Comparison of ENCODE assay signal across 8 cellular contexts in genomic region chr4:83456184-83456501, GRCh38. TPM values are rescaled to one million over a fixed set of nuclear protein-coding genes. Genes with fewer than 3 reads are reported as not detected.
DNase-seq lines count a peak whose midpoint lies in the region; ATAC-seq, FAIRE-seq and TF ChIP-seq lines count a peak whose summit lies in the region.

No MANE protein-coding gene starts in this region.

- H3K27me3 ChIP-seq in BLaER1 treated with 17β-estradiol and CSF1 and Interleukin-3, amounts not matched to agents 10 nM and 100 nM, result no peaks in the 10 kb centered on the region
- H3K27me3 ChIP-seq in OCI-LY1 (ENCODE audit: insufficient read depth, low read length) (no peaks in the 10 kb centered on the region), H1 (replicated peaks in 1 of 4; ENCODE audit: control insufficient read depth in 3 of 4, extremely low read depth in 1 of 4, insufficient read depth in 3 of 4, low read length in 3 of 4) (no peaks in the 10 kb centered on the region), neural cell (ENCODE audit: insufficient read depth, low read depth, low read length) (no peaks in the 10 kb centered on the region)

- H3K9me2 ChIP-seq in OCI-LY1 (ENCODE audit: low read depth, low read length), result no peaks in the 10 kb centered on the region
- H3K9me2 ChIP-seq in neural cell (ENCODE audit: insufficient read depth, low read length), result no peaks in the 10 kb centered on the region

- H2BK15ac ChIP-seq in H1 (ENCODE audit: low read length), result no peak overlapping the region

- H3K79me2 ChIP-seq in OCI-LY1 (ENCODE audit: insufficient read depth, low read length) (peaks cover 26% of the 10 kb centered on the region), H1 (ENCODE audit: control insufficient read depth in 1 of 2, insufficient read depth in 2 of 2, low read length in 2 of 2) (peaks cover 0 to 32% of the 10 kb centered on the region in 2 experiments; a peak in 3 of 4 replicates), neural cell (replicated peaks; ENCODE audit: insufficient read depth, low read length) (peaks cover 25% of the 10 kb centered on the region)

- peak overlapping the region; percentile 33 for H4K5ac ChIP-seq in H1 (ENCODE audit: insufficient read length, low read depth, low read length)

- peaks cover 0 to 8% (median 0%) of the 10 kb centered on the region in 11 experiments; a peak in 2 of 22 replicates for H4K20me1 ChIP-seq in BLaER1 treated with 17β-estradiol and CSF1 and Interleukin-3, amounts not matched to agents 10 nM and 100 nM
- H4K20me1 ChIP-seq in OCI-LY1 (ENCODE audit: insufficient read depth, low read length), result no peaks in the 10 kb centered on the region
- H4K20me1 ChIP-seq in H1 (replicated peaks in 1 of 2; ENCODE audit: control insufficient read depth in 1 of 2, insufficient read depth in 2 of 2, low read length in 2 of 2), result peaks cover 0 to 1% of the 10 kb centered on the region in 2 experiments
- H4K20me1 ChIP-seq in neural cell (ENCODE audit: insufficient read depth), result no peaks in the 10 kb centered on the region

- H3K14ac ChIP-seq in H1 (ENCODE audit: insufficient read length), result no peak overlapping the region

- ATAC-seq in GM21576 (IDR thresholded peaks at IDR 0.05; ENCODE audit: unreplicated experiment), result no peak

- H3F3A ChIP-seq in OCI-LY1 (ENCODE audit: insufficient read depth, low read length) (no peaks in the 10 kb centered on the region), neural cell (ENCODE audit: insufficient read depth, low read length, poor library complexity, severe bottlenecking) (no peaks in the 10 kb centered on the region)

- no peak overlapping the region for H2BK20ac ChIP-seq in H1 (ENCODE audit: low read length)

- peak overlapping the region; percentile 87 to 97 (median 91) for H3K9ac ChIP-seq in BLaER1 treated with 17β-estradiol and CSF1 and Interleukin-3, amounts not matched to agents 10 nM and 100 nM
- peak overlapping the region; percentile 93 for H3K9ac ChIP-seq in OCI-LY1 (ENCODE audit: low read length)
- H3K9ac ChIP-seq in H1 (replicated peaks in 1 of 4; ENCODE audit: extremely low read depth in 1 of 4, low read depth in 3 of 4, low read length in 3 of 4), result peak overlapping the region; percentile 88 to 98 (median 90)
- H3K9ac ChIP-seq in neural cell (ENCODE audit: low read length), result peak overlapping the region; percentile 77

- no peak for DNase-seq in H1 (ENCODE audit: low read depth in 1 of 2, low spot score in 2 of 2)
- DNase-seq in OCI-M2 (lab: John Stamatoyannopoulos, UW; ENCODE audit: unreplicated experiment), result no peak
- no peak for DNase-seq in NOMO-1 treated with DMSO at 0.1 percent for 48 hours (lab: John Stamatoyannopoulos, UW; ENCODE audit: unreplicated experiment)
- no peak for DNase-seq in NCI-H2029 treated with DMSO at 0.1 percent for 48 hours (lab: John Stamatoyannopoulos, UW)

- H4K91ac ChIP-seq in H1 (replicated peaks; ENCODE audit: insufficient read length, low read length), result no peak overlapping the region

- H2AK5ac ChIP-seq in H1 (ENCODE audit: low read depth, low read length), result no peak overlapping the region

- H3K79me1 ChIP-seq in H1 (ENCODE audit: low read depth, low read length), result peaks cover 3% of the 10 kb centered on the region; the same call in 1 of the 2 replicates

- no peak for TF ChIP-seq EP300 in H1 (IDR thresholded peaks at IDR 0.05; ENCODE audit: borderline replicate concordance in 1 of 2, low read depth in 2 of 2, low read length in 2 of 2)
- no peak for TF ChIP-seq EP300 in neural cell (conservative IDR thresholded peaks at IDR 0.05; ENCODE audit: poor library complexity, severe bottlenecking)

- TF ChIP-seq CTCF in OCI-LY1 (IDR thresholded peaks at IDR 0.05; ENCODE audit: low read length) (no peak), H1 (IDR thresholded peaks at IDR 0.05; ENCODE audit: control extremely low read depth in 1 of 3, insufficient read depth in 1 of 3, low read depth in 1 of 3, low read length in 3 of 3) (no peak), neural cell (IDR thresholded peaks at IDR 0.05; ENCODE audit: poor library complexity, severe bottlenecking) (no peak)

- no peak for FAIRE-seq in H1 (lab: Jason Lieb, UNC)

- no peaks in the 10 kb centered on the region for H3K23me2 ChIP-seq in H1 (ENCODE audit: low read depth, low read length)

- 0% methylated on average over 7 of the region's 7 CpGs; no CpG with 5 or more reads in 1 of the 2 experiments for WGBS in H1 (ENCODE audit: extremely low coverage in 1 of 2, insufficient coverage in 1 of 2, insufficient read length in 1 of 2, insufficient replicate concordance in 2 of 2, low coverage in 1 of 2, low lambda C conversion rate in 2 of 2, missing lambda C conversion rate in 1 of 2), 2 experiments

- no peak for TF ChIP-seq RAD21 in H1 (IDR thresholded peaks at IDR 0.05 in 1 of 2, conservative IDR thresholded peaks at IDR 0.05 in 1 of 2; ENCODE audit: low read depth in 2 of 2, low read length in 2 of 2)
- TF ChIP-seq RAD21 in neural cell (conservative IDR thresholded peaks at IDR 0.05), result no peak

- peak overlapping the region; percentile 76 to 95 (median 86) for H3K4me2 ChIP-seq in BLaER1 treated with 17β-estradiol and CSF1 and Interleukin-3, amounts not matched to agents 10 nM and 100 nM
- H3K4me2 ChIP-seq in OCI-LY1 (ENCODE audit: low read length), result peak overlapping the region; percentile 74
- H3K4me2 ChIP-seq in H1 (ENCODE audit: insufficient read depth in 1 of 2, low read depth in 2 of 2, low read length in 2 of 2), result peak overlapping the region; percentile 57 to 71
- H3K4me2 ChIP-seq in neural cell (ENCODE audit: low read length), result peak overlapping the region; percentile 81

- no peak overlapping the region for H3K4ac ChIP-seq in H1 (replicated peaks; ENCODE audit: insufficient read length, low read depth, low read length)

- H2BK120ac ChIP-seq in H1 (replicated peaks; ENCODE audit: low read depth, low read length), result no peak overlapping the region

- H2AFZ ChIP-seq in OCI-LY1 (ENCODE audit: low read length) (no peak overlapping the region), H1 (ENCODE audit: low read length) (peak overlapping the region; percentile 77; the same call in 1 of the 2 replicates), neural cell (ENCODE audit: low read depth, low read length) (peak overlapping the region; percentile 57)

- H3K9me3 ChIP-seq in BLaER1 treated with 17β-estradiol and CSF1 and Interleukin-3, amounts not matched to agents 10 nM and 100 nM (replicated peaks in 1 of 11), result no peaks in the 10 kb centered on the region
- no peaks in the 10 kb centered on the region for H3K9me3 ChIP-seq in OCI-LY1 (ENCODE audit: low read length)
- H3K9me3 ChIP-seq in H1 (ENCODE audit: insufficient read depth in 2 of 2, low read depth in 1 of 2, low read length in 1 of 2), result no peaks in the 10 kb centered on the region
- no peaks in the 10 kb centered on the region for H3K9me3 ChIP-seq in neural cell (ENCODE audit: low read length)

- H3K18ac ChIP-seq in H1 (ENCODE audit: extremely low read depth, low read length), result no peak overlapping the region; the same call in 1 of the 2 replicates

- POLR2A ChIA-PET in H1 (lab: Charles Lee; ENCODE audit: partially characterized antibody), result interaction anchor here (1.0 to 1.2 kb wide), 3 partner anchors 8 to 175 kb away, joined by 3 to 9 read pairs (median 5); no protein-coding TSS in a partner anchor

- H2BK12ac ChIP-seq in H1 (ENCODE audit: low read depth, low read length), result peak overlapping the region; percentile 50; the same call in 1 of the 2 replicates

- H3K56ac ChIP-seq in H1 (replicated peaks; ENCODE audit: insufficient read length, low read depth, low read length), result peak overlapping the region; percentile 9

- H3K4me1 ChIP-seq in BLaER1 treated with 17β-estradiol and CSF1 and Interleukin-3, amounts not matched to agents 10 nM and 100 nM, result peaks cover 26 to 54% (median 30%) of the 10 kb centered on the region in 10 experiments
- H3K4me1 ChIP-seq in OCI-LY1 (ENCODE audit: insufficient read depth, low read length, severe bottlenecking) (peaks cover 32% of the 10 kb centered on the region), H1 (replicated peaks in 1 of 4; ENCODE audit: control insufficient read depth in 3 of 4, insufficient read depth in 4 of 4, low read length in 3 of 4) (peaks cover 0 to 3% (median 0%) of the 10 kb centered on the region in 4 experiments; a peak in 2 of 7 replicates)

- H3K27ac ChIP-seq in BLaER1 treated with 17β-estradiol and CSF1 and Interleukin-3, amounts not matched to agents 10 nM and 100 nM, result peak overlapping the region; percentile 93 to 98 (median 95)
- H3K27ac ChIP-seq in OCI-LY1 (ENCODE audit: low read depth, low read length, poor library complexity, severe bottlenecking), result no peak overlapping the region
- H3K27ac ChIP-seq in H1 (ENCODE audit: low read depth, low read length), result peak overlapping the region; percentile 91
- H3K27ac ChIP-seq in neural cell (ENCODE audit: low read length), result peak overlapping the region; percentile 75

- peaks cover 54 to 72% (median 63%) of the 10 kb centered on the region in 11 experiments for H3K36me3 ChIP-seq in BLaER1 treated with 17β-estradiol and CSF1 and Interleukin-3, amounts not matched to agents 10 nM and 100 nM
- H3K36me3 ChIP-seq in OCI-LY1 (ENCODE audit: insufficient read depth, low read length), result peaks cover 55% of the 10 kb centered on the region
- peaks cover 0 to 39% (median 3%) of the 10 kb centered on the region in 4 experiments; a peak in 4 of 8 replicates for H3K36me3 ChIP-seq in H1 (ENCODE audit: control insufficient read depth in 2 of 4, insufficient read depth in 4 of 4, low read length in 3 of 4)
- no peaks in the 10 kb centered on the region for H3K36me3 ChIP-seq in neural cell (ENCODE audit: insufficient read depth, low read length)

- H2BK5ac ChIP-seq in H1 (ENCODE audit: low read depth, low read length), result peak overlapping the region; percentile 96; the same call in 1 of the 2 replicates

- H4K8ac ChIP-seq in H1 (ENCODE audit: extremely low read depth, insufficient read depth, low read length), result no peak overlapping the region; the same call in 1 of the 2 replicates

- peak overlapping the region; percentile 69 to 88 (median 76) for H3K4me3 ChIP-seq in BLaER1 treated with 17β-estradiol and CSF1 and Interleukin-3, amounts not matched to agents 10 nM and 100 nM
- H3K4me3 ChIP-seq in OCI-LY1 (ENCODE audit: low read depth, low read length, poor library complexity, severe bottlenecking) (peak overlapping the region; percentile 91), H1 (ENCODE audit: extremely low read depth in 1 of 4, insufficient read depth in 2 of 4, low read depth in 3 of 4, low read length in 4 of 4) (peak overlapping the region; percentile 85 to 99 (median 93)), neural cell (ENCODE audit: low read length) (peak overlapping the region; percentile 89)

- CTCF ChIA-PET in H1 (lab: Charles Lee; ENCODE audit: partially characterized antibody), result interaction anchor here (1.0 kb wide), 1 partner anchor 95 kb away, joined by 5 read pairs; no protein-coding TSS in a partner anchor

- H3K23ac ChIP-seq in H1 (ENCODE audit: insufficient read length), result no peak overlapping the region

- no peak for TF ChIP-seq POLR2A in H1 (IDR thresholded peaks at IDR 0.05; ENCODE audit: control extremely low read depth in 1 of 2, low read depth in 2 of 2, low read length in 2 of 2)

RNA-seq across cellular contexts. Expression of gene MRPS18C, which starts 0.3 kb away (rescaled TPM):
- total RNA-seq in H1 (2021; fragmentation: NEBNext Ultra II Directional; extraction: Animal tissue kit (Norgen Biotek cat#: 25700)), result 50.3 and 58.1 TPM in 2 replicates
- polyA plus RNA-seq in H1 (2011; rRNA removed), result 14.3 and 22.6 TPM in 2 replicates
- 25.8 TPM for polyA plus RNA-seq in H1 (2011; cell fraction: cytosol; rRNA removed)
- 5.4 TPM for polyA plus RNA-seq in H1 (2011; cell fraction: nucleus; rRNA removed)
- polyA plus RNA-seq in H1 (2012, experiment 1 of 2), result 33.0 to 69.8 TPM (median 38.4 TPM) in 4 replicates
- polyA plus RNA-seq in H1 (2012, experiment 2 of 2), result 2,218 TPM
- polyA plus RNA-seq in H1 (2013, experiment 1 of 2), result 118 TPM
- polyA plus RNA-seq in H1 (2013, experiment 2 of 2), result 120 TPM
- polyA minus RNA-seq in H1 (2011; rRNA and poly(A)+ RNA removed), result 12.8 and 12.9 TPM in 2 replicates
- 23.0 TPM for polyA minus RNA-seq in H1 (2011; cell fraction: cytosol; rRNA and poly(A)+ RNA removed)
- 14.9 TPM for polyA minus RNA-seq in H1 (2011; cell fraction: nucleus; rRNA and poly(A)+ RNA removed)
- polyA plus RNA-seq in neural cell, result 56.0 and 60.6 TPM in 2 replicates
- 37.3 and 40.4 TPM in 2 replicates for polyA minus RNA-seq in neural cell

RNA-seq across cellular contexts. Expression of gene HELQ, which starts 0.5 kb away (rescaled TPM):
- 9.0 and 10.2 TPM in 2 replicates for total RNA-seq in H1 (2021; fragmentation: NEBNext Ultra II Directional; extraction: Animal tissue kit (Norgen Biotek cat#: 25700))
- polyA plus RNA-seq in H1 (2011; rRNA removed) (4.7 and 5.9 TPM in 2 replicates), neural cell (10.4 and 18.0 TPM in 2 replicates)
- polyA plus RNA-seq in H1 (2011; cell fraction: cytosol; rRNA removed), result 8.1 TPM
- polyA plus RNA-seq in H1 (2011; cell fraction: nucleus; rRNA removed), result 7.5 TPM
- 4.8 to 5.9 TPM (median 5.0 TPM) in 4 replicates for polyA plus RNA-seq in H1 (2012, experiment 1 of 2)
- 0.76 TPM for polyA plus RNA-seq in H1 (2012, experiment 2 of 2)
- 6.3 TPM for polyA plus RNA-seq in H1 (2013, experiment 1 of 2)
- polyA plus RNA-seq in H1 (2013, experiment 2 of 2), result 6.2 TPM
- polyA minus RNA-seq in H1 (2011; rRNA and poly(A)+ RNA removed), result 5.0 and 8.4 TPM in 2 replicates
- 2.1 TPM for polyA minus RNA-seq in H1 (2011; cell fraction: cytosol; rRNA and poly(A)+ RNA removed)
- polyA minus RNA-seq in H1 (2011; cell fraction: nucleus; rRNA and poly(A)+ RNA removed), result 15.1 TPM
- polyA minus RNA-seq in neural cell, result 14.1 and 20.1 TPM in 2 replicates

RNA-seq across cellular contexts. Expression of gene ABRAXAS1, which starts 28.8 kb away (rescaled TPM):
- total RNA-seq in H1 (2021; fragmentation: NEBNext Ultra II Directional; extraction: Animal tissue kit (Norgen Biotek cat#: 25700)), result 28.6 and 32.1 TPM in 2 replicates
- 5.5 and 11.4 TPM in 2 replicates for polyA plus RNA-seq in H1 (2011; rRNA removed)
- 11.5 TPM for polyA plus RNA-seq in H1 (2011; cell fraction: cytosol; rRNA removed)
- 7.7 TPM for polyA plus RNA-seq in H1 (2011; cell fraction: nucleus; rRNA removed)
- 10.6 to 16.2 TPM (median 12.0 TPM) in 4 replicates for polyA plus RNA-seq in H1 (2012, experiment 1 of 2)
- polyA plus RNA-seq in H1 (2012, experiment 2 of 2), result 1.2 TPM
- polyA plus RNA-seq in H1 (2013, experiment 1 of 2), result 31.9 TPM
- polyA plus RNA-seq in H1 (2013, experiment 2 of 2), result 31.6 TPM
- 13.8 and 25.8 TPM in 2 replicates for polyA minus RNA-seq in H1 (2011; rRNA and poly(A)+ RNA removed)
- polyA minus RNA-seq in H1 (2011; cell fraction: cytosol; rRNA and poly(A)+ RNA removed), result 18.1 TPM
- polyA minus RNA-seq in H1 (2011; cell fraction: nucleus; rRNA and poly(A)+ RNA removed), result 44.2 TPM
- 1.1 and 1.4 TPM in 2 replicates for polyA plus RNA-seq in neural cell
- 2.9 and 3.1 TPM in 2 replicates for polyA minus RNA-seq in neural cell
